ENCODE assay signal across 8 cellular contexts in the genomic region with DNA sequence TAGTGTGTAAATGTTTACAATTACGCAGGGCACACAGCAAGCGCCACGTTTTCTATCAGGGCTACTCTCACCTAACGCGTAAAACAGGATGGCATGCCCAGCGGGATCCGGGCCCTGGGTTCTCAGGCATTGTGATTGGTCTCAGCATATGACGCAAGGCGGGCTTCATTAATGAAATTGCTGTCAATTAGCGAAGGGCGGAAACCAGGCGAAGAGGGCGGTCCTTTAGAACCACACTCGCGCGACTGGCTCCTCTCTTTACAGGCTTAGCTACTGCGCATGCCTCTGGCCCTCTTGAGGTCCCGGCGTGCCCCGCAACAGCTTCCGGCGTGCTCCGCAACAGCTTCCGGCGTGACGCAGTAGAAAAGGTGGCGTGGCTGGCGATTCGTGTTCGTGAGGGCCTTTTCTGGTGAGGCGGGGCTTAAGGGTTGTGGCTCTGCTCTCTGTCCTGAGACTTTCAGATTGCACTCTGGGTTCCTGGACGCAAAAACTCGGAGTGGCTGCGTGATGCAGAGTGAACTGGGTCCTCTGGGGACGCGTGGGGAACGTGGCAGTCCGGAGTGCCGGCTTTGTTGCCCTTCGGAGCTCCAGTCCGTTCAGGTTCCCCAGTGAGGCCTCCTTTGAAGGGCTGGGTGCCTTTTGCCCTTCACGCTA. TPM values are rescaled to one million over a fixed set of nuclear protein-coding genes. Genes with fewer than 3 reads are reported as not detected.
DNase-seq lines count a peak whose midpoint lies in the region; ATAC-seq and TF ChIP-seq lines count a peak whose summit lies in the region.

No MANE protein-coding gene starts in this region.

- peak; percentile 78 for ATAC-seq in GM21381 (IDR thresholded peaks at IDR 0.05; ENCODE audit: unreplicated experiment)
- ATAC-seq in GM21717 (IDR thresholded peaks at IDR 0.05; ENCODE audit: unreplicated experiment): no peak

- peak overlapping the region; percentile 81 for H3K4me3 ChIP-seq in AG10803 (ENCODE audit: low read length)

- DNase-seq in AG10803 (ENCODE audit: low read depth): peak; percentile 97
- DNase-seq in NCI-H2107 (lab: John Stamatoyannopoulos, UW): peak; percentile 93
- DNase-seq in activated CD4-positive, alpha-beta T cell treated with anti-CD3 and anti-CD28 coated beads, Interleukin-2, amount 50 U/mL, for 48 hours: peak; percentile 82 to 87
- peak; percentile 86 to 89 for DNase-seq in dermis microvascular lymphatic vessel endothelial cell (ENCODE audit: low read depth in 2 of 2)
- DNase-seq in medulla oblongata (ENCODE audit: extremely low spot score): peak; percentile 94
- DNase-seq in stimulated activated CD8-positive, alpha-beta memory T cell treated with anti-CD3 and anti-CD28 coated beads, Interleukin-15, amount 100 ng/mL, for 4 hours (ENCODE audit: low read depth in 2 of 2): peak; percentile 69 to 80

- no peak for TF ChIP-seq CTCF in AG10803 (conservative IDR thresholded peaks at IDR 0.05; ENCODE audit: low read length)

RNA-seq across cellular contexts. Expression of a gene that starts 9.2 kb away (rescaled TPM):
- total RNA-seq in dermis microvascular lymphatic vessel endothelial cell: under 0.01 TPM in 1 of 2 replicates, not detected in the other

RNA-seq across cellular contexts. Expression of a gene that starts 35.9 kb away (rescaled TPM):
- total RNA-seq in dermis microvascular lymphatic vessel endothelial cell: 7.4 and 10.9 TPM in 2 replicates

RNA-seq across cellular contexts. Expression of a gene that starts 36.1 kb away (rescaled TPM):
- total RNA-seq in dermis microvascular lymphatic vessel endothelial cell: 5.0 and 7.1 TPM in 2 replicates

RNA-seq across cellular contexts. Expression of a gene that starts 59.6 kb away (rescaled TPM):
- total RNA-seq in dermis microvascular lymphatic vessel endothelial cell: 10.1 and 13.7 TPM in 2 replicates

RNA-seq across cellular contexts. Expression of a gene that starts 59.7 kb away (rescaled TPM):
- total RNA-seq in dermis microvascular lymphatic vessel endothelial cell: 2.8 and 2.9 TPM in 2 replicates
